ENCODE assay signal across 19 cellular contexts in genomic region chr4:2301806-2302205, GRCh38.
"Had no signal": no experiment of that assay in that cellular context is flagged by ENCODE, and none has a peak within 500 bp of the region (broad histone marks: within the 10 kb centered on the region; RNA-seq: fewer than 3 reads in every experiment).

No MANE protein-coding gene starts in this region.

- H3K27ac ChIP-seq: ascending aorta, coronary artery, gastrocnemius medialis, heart left ventricle, neutrophil, parathyroid adenoma, SJCRH30, testis, upper lobe of left lung had no signal

- DNase-seq: activated naive CD4-positive, alpha-beta T cell treated with anti-CD3 and anti-CD28 coated beads, Interleukin-2, amount 50 U/mL, for 16 hours; activated T-cell treated with anti-CD3 and anti-CD28 coated beads, Interleukin-2, amount 50 U/mL, for 24 hours; gastrocnemius medialis; mesenchymal stem cell; natural killer cell; retina; SJCRH30; stimulated activated CD4-positive, alpha-beta T cell treated with anti-CD3 and anti-CD28 coated beads, Interleukin-12 subunit alpha, Interleukin-12 subunit beta, amount 100 ng/mL, for 4 hours; stimulated activated CD4-positive, alpha-beta T cell treated with anti-CD3 and anti-CD28 coated beads, Interleukin-1b, Interleukin-23, amount 100 ng/mL, for 48 hours; testis had no signal

- H3K9me3 Mint-ChIP-seq: central memory CD8-positive, alpha-beta T cell; natural killer cell had no signal

- H3K36me3 ChIP-seq: gastrocnemius medialis, neutrophil, SJCRH30 had no signal

- H3K4me3 ChIP-seq: ascending aorta, coronary artery, gastrocnemius medialis, heart left ventricle, SJCRH30, testis, upper lobe of left lung had no signal

- ATAC-seq: activated CD4-positive, CD25-positive, alpha-beta regulatory T cell treated with anti-CD3 and anti-CD28 coated beads, Interleukin-2, amount 50 U/mL, for 24 hours; heart left ventricle; natural killer cell; stimulated activated naive CD8-positive, alpha-beta T cell treated with anti-CD3 and anti-CD28 coated beads, Interleukin-15, amount 100 ng/mL, for 72 hours had no signal

- H3K27me3 ChIP-seq: ascending aorta, gastrocnemius medialis, heart left ventricle, neutrophil, SJCRH30, testis, upper lobe of left lung had no signal

- H3K4me3 Mint-ChIP-seq: activated T-cell treated with anti-CD3 and anti-CD28 coated beads, Interleukin-2, amount 50 U/mL, for 24 hours; central memory CD8-positive, alpha-beta T cell; natural killer cell; stimulated activated naive CD8-positive, alpha-beta T cell treated with anti-CD3 and anti-CD28 coated beads, Interleukin-15, amount 100 ng/mL, for 72 hours had no signal

- H3K9me3 ChIP-seq: ascending aorta, gastrocnemius medialis, neutrophil, SJCRH30, testis had no signal

- H3K4me1 ChIP-seq: ascending aorta, gastrocnemius medialis, parathyroid adenoma, SJCRH30, testis, upper lobe of left lung had no signal

- H3K27me3 Mint-ChIP-seq: activated T-cell treated with anti-CD3 and anti-CD28 coated beads, Interleukin-2, amount 50 U/mL, for 24 hours; central memory CD8-positive, alpha-beta T cell had no signal

- H3K27ac Mint-ChIP-seq: activated T-cell treated with anti-CD3 and anti-CD28 coated beads, Interleukin-2, amount 50 U/mL, for 24 hours; natural killer cell; stimulated activated naive CD8-positive, alpha-beta T cell treated with anti-CD3 and anti-CD28 coated beads, Interleukin-15, amount 100 ng/mL, for 72 hours had no signal
